Comparison of ENCODE assay signal across 1 cellular context in genomic region chr1:204812842-204813241, GRCh38.
TF ChIP-seq lines count a peak whose summit lies in the region.

No MANE protein-coding gene starts in this region.

TF ChIP-seq in HEK293, 187 proteins besides CTCF, POLR2A, EP300 and RAD21 (continued from another document):
- peak; percentile 58 for TF ChIP-seq REST (tag by site-specific recombination; IDR thresholded peaks at IDR 0.05)
TF ChIP-seq in HEK293: peak in this region for 1.
